ENCODE assay signal across 18 cellular contexts in genomic region chr2:190591437-190591836, GRCh38. TPM values are rescaled to one million over a fixed set of nuclear protein-coding genes. Genes with fewer than 3 reads are reported as not detected.
DNase-seq lines count a peak whose midpoint lies in the region; ATAC-seq, FAIRE-seq and TF ChIP-seq lines count a peak whose summit lies in the region.
"Had no signal": no experiment of that assay in that cellular context is flagged by ENCODE, and none has a peak within 500 bp of the region (broad histone marks: within the 10 kb centered on the region; RNA-seq: fewer than 3 reads in every experiment).

No MANE protein-coding gene starts in this region.

- TF ChIP-seq POLR2A in esophagus muscularis mucosa (IDR thresholded peaks at IDR 0.05; ENCODE audit: low read depth): no peak

- intact Hi-C loops in esophagus muscularis mucosa (cut with DNase I): no loop called here
- intact Hi-C loops in CD4-positive, alpha-beta T cell (cut with DNase I, micrococcal nuclease): no loop called here

- no peaks in the 10 kb centered on the region for H3K4me1 ChIP-seq in esophagus muscularis mucosa
- H3K4me1 ChIP-seq: BLaER1 had no signal

- no peaks in the 10 kb centered on the region for H3K36me3 ChIP-seq in esophagus muscularis mucosa
- H3K36me3 ChIP-seq: BE2C, BLaER1 had no signal

- H3K27me3 ChIP-seq in esophagus muscularis mucosa: no peaks in the 10 kb centered on the region
- no peaks in the 10 kb centered on the region for H3K27me3 ChIP-seq in CD4-positive, alpha-beta T cell (ENCODE audit: control insufficient read depth, insufficient read depth, low read length)
- H3K27me3 ChIP-seq: BE2C, BLaER1 had no signal

- no peaks in the 10 kb centered on the region for H3K4me1 Mint-ChIP-seq in activated T-helper 17 cell treated with anti-CD3 and anti-CD28 coated beads, Interleukin-2, amount 50 U/mL, for 72 hours
- no peaks in the 10 kb centered on the region for H3K4me1 Mint-ChIP-seq in CD4-positive, alpha-beta T cell (ENCODE audit: low read depth)
- H3K4me1 Mint-ChIP-seq: CD4-positive, alpha-beta memory T cell; CD8-positive, alpha-beta memory T cell had no signal

- no peaks in the 10 kb centered on the region for H3K36me3 Mint-ChIP-seq in activated T-helper 17 cell treated with anti-CD3 and anti-CD28 coated beads, Interleukin-2, amount 50 U/mL, for 72 hours (ENCODE audit: low read depth)
- no peaks in the 10 kb centered on the region for H3K36me3 Mint-ChIP-seq in CD4-positive, alpha-beta T cell (ENCODE audit: low read depth)
- H3K36me3 Mint-ChIP-seq: CD4-positive, alpha-beta memory T cell had no signal

- H3K27me3 Mint-ChIP-seq in activated T-helper 17 cell treated with anti-CD3 and anti-CD28 coated beads, Interleukin-2, amount 50 U/mL, for 72 hours: no peaks in the 10 kb centered on the region
- no peaks in the 10 kb centered on the region for H3K27me3 Mint-ChIP-seq in CD4-positive, alpha-beta T cell
- H3K27me3 Mint-ChIP-seq: CD4-positive, alpha-beta memory T cell; CD8-positive, alpha-beta memory T cell had no signal

- ATAC-seq in GM18511 (IDR thresholded peaks at IDR 0.05; ENCODE audit: unreplicated experiment): peak; percentile 53
- ATAC-seq in activated T-helper 17 cell treated with anti-CD3 and anti-CD28 coated beads, Interleukin-2, amount 50 U/mL, for 72 hours (replicated peaks): peak; percentile 11
- no peak for ATAC-seq in CD4-positive, alpha-beta T cell (ENCODE audit: poor library complexity)

- H3K4me3 ChIP-seq in esophagus muscularis mucosa: no peak overlapping the region
- H3K4me3 ChIP-seq: BLaER1 had no signal

- CTCF ChIA-PET in CD4-positive, alpha-beta T cell (lab: Charles Lee): interaction anchor here (0.6 to 1.2 kb wide), 3 partner anchors 9 to 74 kb away, joined by 3 read pairs; no protein-coding TSS in a partner anchor

- peak; percentile 42 for DNase-seq in esophagus muscularis mucosa (ENCODE audit: extremely low spot score)
- no peak for DNase-seq in CD4-positive, alpha-beta T cell
- DNase-seq in C1 segment of cervical spinal cord (lab: John Stamatoyannopoulos, UW): no peak
- no peak for DNase-seq in D721Med (ENCODE audit: insufficient read length, low spot score)
- DNase-seq: 8988T; ACHN; BE2C; CD4-positive, alpha-beta memory T cell; CD8-positive, alpha-beta memory T cell; COR-L47; DMS79 treated with DMSO at 0.1 percent for 48 hours; GF-D8 had no signal

- TF ChIP-seq EP300 in esophagus muscularis mucosa (IDR thresholded peaks at IDR 0.05): no peak

- POLR2A ChIA-PET in CD4-positive, alpha-beta T cell (lab: Charles Lee): no interaction called here

- 89% methylated on average over 3 of the region's 3 CpGs for WGBS in esophagus muscularis mucosa

- H3K4me3 Mint-ChIP-seq in activated T-helper 17 cell treated with anti-CD3 and anti-CD28 coated beads, Interleukin-2, amount 50 U/mL, for 72 hours: no peak overlapping the region
- H3K4me3 Mint-ChIP-seq in CD4-positive, alpha-beta T cell: no peak overlapping the region
- H3K4me3 Mint-ChIP-seq: CD4-positive, alpha-beta memory T cell; CD8-positive, alpha-beta memory T cell had no signal

- H3K27ac ChIP-seq in esophagus muscularis mucosa (replicated peaks in 1 of 4): no peak overlapping the region
- no peak overlapping the region for H3K27ac ChIP-seq in CD4-positive, alpha-beta T cell (ENCODE audit: low read depth, low read length)
- H3K27ac ChIP-seq: BLaER1, C4-2B had no signal

- FAIRE-seq in D721Med (lab: Jason Lieb, UNC): no peak
- FAIRE-seq: A204.1, G401.6 had no signal

- H3K9me3 Mint-ChIP-seq in activated T-helper 17 cell treated with anti-CD3 and anti-CD28 coated beads, Interleukin-2, amount 50 U/mL, for 72 hours: no peaks in the 10 kb centered on the region
- H3K9me3 Mint-ChIP-seq in CD4-positive, alpha-beta T cell: no peaks in the 10 kb centered on the region
- H3K9me3 Mint-ChIP-seq: CD4-positive, alpha-beta memory T cell; CD8-positive, alpha-beta memory T cell had no signal

- no peaks in the 10 kb centered on the region for H3K9me3 ChIP-seq in esophagus muscularis mucosa
- H3K9me3 ChIP-seq in CD4-positive, alpha-beta T cell (ENCODE audit: control insufficient read depth, low read length): no peaks in the 10 kb centered on the region
- H3K9me3 ChIP-seq: BE2C, BLaER1 had no signal

- H3K27ac Mint-ChIP-seq in activated T-helper 17 cell treated with anti-CD3 and anti-CD28 coated beads, Interleukin-2, amount 50 U/mL, for 72 hours: no peak overlapping the region
- no peak overlapping the region for H3K27ac Mint-ChIP-seq in CD4-positive, alpha-beta T cell
- H3K27ac Mint-ChIP-seq: CD4-positive, alpha-beta memory T cell; CD8-positive, alpha-beta memory T cell had no signal

- TF ChIP-seq CTCF in esophagus muscularis mucosa (IDR thresholded peaks at IDR 0.05) (no peak), D721Med (IDR thresholded peaks at IDR 0.05; ENCODE audit: insufficient read depth, missing control alignments) (no peak)
- no peak for TF ChIP-seq CTCF in CD4-positive, alpha-beta T cell (IDR thresholded peaks at IDR 0.05)

RNA-seq across cellular contexts. Expression of gene NEMP2, which starts 56.9 kb away (rescaled TPM):
- total RNA-seq in activated T-helper 17 cell treated with anti-CD3 and anti-CD28 coated beads, Interleukin-2, amount 50 U/mL, for 72 hours: 10 to 100 TPM; 10.6 to 16.5 TPM
- total RNA-seq in esophagus muscularis mucosa: 1 to 10 TPM; 2.5 to 5.7 (median 4.3) TPM
- 10 to 100 TPM; 11.6 to 12.2 TPM for total RNA-seq in CD4-positive, alpha-beta T cell

RNA-seq across cellular contexts. Expression of gene NAB1, which starts 57.4 kb away (rescaled TPM):
- 10 to 100 TPM; 35.6 to 44.7 TPM for total RNA-seq in activated T-helper 17 cell treated with anti-CD3 and anti-CD28 coated beads, Interleukin-2, amount 50 U/mL, for 72 hours
- 10 to 100 TPM; 59.8 to 88.5 (median 78.8) TPM for total RNA-seq in esophagus muscularis mucosa
- total RNA-seq in CD4-positive, alpha-beta T cell: 10 to 100 TPM; 20.0 to 21.1 TPM
